In genomic region chrX:100599456-100599855, GRCh38 we compare ENCODE assay signal across 20 cellular contexts. TPM values are rescaled to one million over a fixed set of nuclear protein-coding genes. Genes with fewer than 3 reads are reported as not detected.
"Had no signal": no experiment of that assay in that cellular context is flagged by ENCODE, and none has a peak within 500 bp of the region (broad histone marks: within the 10 kb centered on the region; RNA-seq: fewer than 3 reads in every experiment).

No MANE protein-coding gene starts in this region.

- DNase-seq: colonic mucosa; cortex of kidney; effector CD8-positive, alpha-beta T cell; effector memory CD8-positive, alpha-beta T cell; foreskin keratinocyte; heart left ventricle; hypothalamus; immature natural killer cell; left cardiac atrium; left ventricle myocardium superior; lower lobe of right lung; mesenchymal stem cell; midbrain had no signal

- H2AFZ ChIP-seq: hepatocyte had no signal

- H3K9me3 ChIP-seq: colonic mucosa, esophagus muscularis mucosa, gastroesophageal sphincter, heart left ventricle, left lung, lower lobe of right lung had no signal

- H3K79me2 ChIP-seq: hepatocyte had no signal

- H3K27me3 ChIP-seq: colonic mucosa, esophagus muscularis mucosa, foreskin keratinocyte, gastroesophageal sphincter, hepatocyte, left lung had no signal

- H3K4me3 ChIP-seq: colonic mucosa, esophagus muscularis mucosa, gastroesophageal sphincter, heart left ventricle, hepatocyte, left lung, lower lobe of right lung had no signal

- H3K4me2 ChIP-seq: hepatocyte had no signal

- H3K27ac ChIP-seq: colonic mucosa, esophagus muscularis mucosa, foreskin keratinocyte, gastroesophageal sphincter, heart left ventricle, hepatocyte, left lung, lower lobe of right lung had no signal

- H3K36me3 ChIP-seq: colonic mucosa, esophagus muscularis mucosa, gastroesophageal sphincter, heart left ventricle, left lung, lower lobe of right lung had no signal

- H3K4me1 ChIP-seq: colonic mucosa, esophagus muscularis mucosa, foreskin keratinocyte, gastroesophageal sphincter, heart left ventricle, left lung, lower lobe of right lung had no signal

RNA-seq across cellular contexts. Expression of gene TNMD, which starts 14.7 kb away (rescaled TPM):
- polyA plus RNA-seq: endothelial cell of umbilical vein, fibroblast of lung, foreskin keratinocyte, immature natural killer cell, keratinocyte had no signal

RNA-seq across cellular contexts. Expression of gene SRPX2, which starts 44.5 kb away (rescaled TPM):
- polyA plus RNA-seq: immature natural killer cell had no signal
